8 cellular contexts compared by ENCODE assay signal in genomic region chr1:225427249-225428065, GRCh38. TPM values are rescaled to one million over a fixed set of nuclear protein-coding genes. Genes with fewer than 3 reads are reported as not detected.
DNase-seq lines count a peak whose midpoint lies in the region; ATAC-seq and TF ChIP-seq lines count a peak whose summit lies in the region.

Gene LBR (minus strand): TSS chr1:225428038. CDS start chr1:225424075, 3,963 bp downstream.

- no peaks in the 10 kb centered on the region for H3K9me3 ChIP-seq in cardiac muscle cell (ENCODE audit: low read depth)
- no peaks in the 10 kb centered on the region for H3K9me3 ChIP-seq in parathyroid adenoma (ENCODE audit: control insufficient read depth, low read length)

- peaks cover 8% of the 10 kb centered on the region for H3K79me2 ChIP-seq in parathyroid adenoma

- H3K36me3 ChIP-seq in cardiac muscle cell: no peaks in the 10 kb centered on the region
- no peaks in the 10 kb centered on the region for H3K36me3 ChIP-seq in parathyroid adenoma (ENCODE audit: control insufficient read depth, insufficient read depth, low read length)

- H3K9ac ChIP-seq in parathyroid adenoma: no peak within 1 kb of the TSS

- H3K27me3 ChIP-seq in cardiac muscle cell: peaks cover 7% of the 10 kb centered on the region
- H3K27me3 ChIP-seq in parathyroid adenoma (ENCODE audit: control insufficient read depth, insufficient read depth, low read length): no peaks in the 10 kb centered on the region

- H3K27ac Mint-ChIP-seq in activated naive CD4-positive, alpha-beta T cell treated with anti-CD3 and anti-CD28 coated beads, Interleukin-2, amount 50 U/mL, for 24 hours: peak within 1 kb of the TSS; percentile 94

- H3K27ac ChIP-seq in cardiac muscle cell (peak within 1 kb of the TSS; percentile 68), parathyroid adenoma (peak within 1 kb of the TSS; percentile 68)

- no peak for TF ChIP-seq CTCF in GM10266 (IDR thresholded peaks at IDR 0.05; ENCODE audit: control insufficient read depth, insufficient read depth, low read depth, missing control alignments)
- TF ChIP-seq CTCF in cardiac muscle cell (IDR thresholded peaks at IDR 0.05; ENCODE audit: low read depth, low read length): no peak
- TF ChIP-seq CTCF in parathyroid adenoma (IDR thresholded peaks at IDR 0.05): no peak

- no peaks in the 10 kb centered on the region for H3K27me3 Mint-ChIP-seq in activated naive CD4-positive, alpha-beta T cell treated with anti-CD3 and anti-CD28 coated beads, Interleukin-2, amount 50 U/mL, for 24 hours

- DNase-seq in GM10266 (ENCODE audit: extremely low spot score): peak; percentile 30
- no peak for DNase-seq in Jurkat, Clone E6-1 (ENCODE audit: low read depth, low spot score)
- peak; percentile 47 to 67 for DNase-seq in cardiac muscle cell (ENCODE audit: low read depth in 1 of 2, low spot score in 1 of 2)
- DNase-seq in iPS-NIHi11 (ENCODE audit: low spot score): no peak
- DNase-seq in NCI-H146 treated with DMSO at 0.1 percent for 48 hours (lab: John Stamatoyannopoulos, UW; ENCODE audit: unreplicated experiment): no peak

- H3K4me1 Mint-ChIP-seq in activated naive CD4-positive, alpha-beta T cell treated with anti-CD3 and anti-CD28 coated beads, Interleukin-2, amount 50 U/mL, for 24 hours: peaks cover 59% of the 10 kb centered on the region

- H3K36me3 Mint-ChIP-seq in activated naive CD4-positive, alpha-beta T cell treated with anti-CD3 and anti-CD28 coated beads, Interleukin-2, amount 50 U/mL, for 24 hours: no peaks in the 10 kb centered on the region

- peak within 1 kb of the TSS; percentile 97 for H3K4me3 ChIP-seq in Jurkat, Clone E6-1 (ENCODE audit: low read length)
- H3K4me3 ChIP-seq in cardiac muscle cell: peak within 1 kb of the TSS; percentile 60
- peak within 1 kb of the TSS; percentile 85 for H3K4me3 ChIP-seq in parathyroid adenoma (ENCODE audit: low read depth, low read length)

- H3K9me3 Mint-ChIP-seq in activated naive CD4-positive, alpha-beta T cell treated with anti-CD3 and anti-CD28 coated beads, Interleukin-2, amount 50 U/mL, for 24 hours: no peaks in the 10 kb centered on the region

- ATAC-seq in GM21717 (IDR thresholded peaks at IDR 0.05; ENCODE audit: unreplicated experiment): peak; percentile 39

- peak within 1 kb of the TSS; percentile 91 for H2AFZ ChIP-seq in parathyroid adenoma

- H3K4me3 Mint-ChIP-seq in activated naive CD4-positive, alpha-beta T cell treated with anti-CD3 and anti-CD28 coated beads, Interleukin-2, amount 50 U/mL, for 24 hours: peak within 1 kb of the TSS; percentile 91

- peaks cover 14% of the 10 kb centered on the region for H3K4me1 ChIP-seq in cardiac muscle cell (ENCODE audit: low read depth)
- H3K4me1 ChIP-seq in parathyroid adenoma: no peaks in the 10 kb centered on the region

- peak within 1 kb of the TSS; percentile 98 for H3K4me2 ChIP-seq in parathyroid adenoma (ENCODE audit: low read length)

RNA-seq across cellular contexts. Expression of gene LBR, which starts in this region (rescaled TPM):
- polyA plus RNA-seq in Jurkat, Clone E6-1 (2012; ENCODE audit: insufficient read depth, insufficient read length): 89.5 TPM
- total RNA-seq in cardiac muscle cell: 11.1 and 22.0 TPM in 2 replicates
- polyA plus RNA-seq in cardiac muscle cell: 27.0 and 32.7 TPM in 2 replicates

Comparison
In these comparisons a context has a peak if more than half of its experiments do, and no peak if none do; other contexts are left out.
1. DNase-seq: peak in GM10266 (single experiment) and cardiac muscle cell (2 of 2); none in Jurkat, Clone E6-1 (single experiment), iPS-NIHi11 (single experiment) and NCI-H146 treated with DMSO at 0.1 percent for 48 hours (single experiment).
2. Peak in every context shown above with its lines, with median percentiles within 50 percentile points of each other: H3K4me3 ChIP-seq.